ENCODE assay signal across 23 cellular contexts in genomic region chr10:59513558-59513957, GRCh38.
"Had no signal": no experiment of that assay in that cellular context is flagged by ENCODE, and none has a peak within 500 bp of the region (broad histone marks: within the 10 kb centered on the region; RNA-seq: fewer than 3 reads in every experiment).

No MANE protein-coding gene starts in this region.

- H3K27me3 ChIP-seq: vagina had no signal

- ATAC-seq: activated CD8-positive, alpha-beta T cell treated with anti-CD3 and anti-CD28 coated beads for 36 hours; esophagus mucosa; foreskin keratinocyte; T-cell; WTC11 had no signal

- H3K27me3 Mint-ChIP-seq: activated CD8-positive, alpha-beta T cell treated with anti-CD3 and anti-CD28 coated beads for 36 hours; activated T-cell treated with anti-CD3 and anti-CD28 coated beads, Interleukin-2, amount 50 U/mL, for 24 hours; dendritic cell treated with granulocyte-macrophage colony-stimulating factor and Interleukin-4, amounts not matched to agents 40 ng/mL and 50 ng/mL, for 4 days had no signal

- H3K9me3 Mint-ChIP-seq: activated CD8-positive, alpha-beta T cell treated with anti-CD3 and anti-CD28 coated beads for 36 hours; activated naive CD4-positive, alpha-beta T cell treated with anti-CD3 and anti-CD28 coated beads for 36 hours; activated T-cell treated with anti-CD3 and anti-CD28 coated beads, Interleukin-2, amount 50 U/mL, for 24 hours; dendritic cell treated with granulocyte-macrophage colony-stimulating factor and Interleukin-4, amounts not matched to agents 40 ng/mL and 50 ng/mL, for 4 days; nephron progenitor cell; WTC11 had no signal

- H3K27ac ChIP-seq: foreskin keratinocyte, vagina had no signal

- H3K4me1 ChIP-seq: foreskin keratinocyte, vagina had no signal

- H3K4me3 Mint-ChIP-seq: activated CD8-positive, alpha-beta T cell treated with anti-CD3 and anti-CD28 coated beads for 36 hours; activated naive CD4-positive, alpha-beta T cell treated with anti-CD3 and anti-CD28 coated beads for 36 hours; activated T-cell treated with anti-CD3 and anti-CD28 coated beads, Interleukin-2, amount 50 U/mL, for 24 hours; dendritic cell treated with granulocyte-macrophage colony-stimulating factor and Interleukin-4, amounts not matched to agents 40 ng/mL and 50 ng/mL, for 4 days; nephron progenitor cell; T-cell; WTC11 had no signal

- DNase-seq: activated CD4-positive, alpha-beta T cell treated with anti-CD3 and anti-CD28 coated beads for 48 hours; activated CD8-positive, alpha-beta T cell treated with anti-CD3 and anti-CD28 coated beads for 36 hours; activated naive CD4-positive, alpha-beta T cell treated with anti-CD3 and anti-CD28 coated beads for 36 hours; activated T-cell treated with anti-CD3 and anti-CD28 coated beads, Interleukin-2, amount 50 U/mL, for 24 hours; effector CD8-positive, alpha-beta T cell; foreskin keratinocyte; glutamatergic neuron; hippocampal formation; nephron progenitor cell; occipital lobe; posterior cingulate gyrus; stimulated activated CD4-positive, alpha-beta T cell treated with anti-CD3 and anti-CD28 coated beads, Interleukin-12 subunit alpha, Interleukin-12 subunit beta, amount 100 ng/mL, for 4 hours; stimulated activated CD4-positive, alpha-beta T cell treated with anti-CD3 and anti-CD28 coated beads, Interleukin-1b, Interleukin-23, amount 100 ng/mL, for 48 hours; stimulated activated CD8-positive, alpha-beta memory T cell treated with anti-CD3 and anti-CD28 coated beads, Interleukin-4, amount 100 ng/mL, for 48 hours; stimulated activated naive CD4-positive, alpha-beta T cell; substantia nigra; T-cell; trophoblast cell had no signal

- H3K27ac Mint-ChIP-seq: activated CD8-positive, alpha-beta T cell treated with anti-CD3 and anti-CD28 coated beads for 36 hours; activated naive CD4-positive, alpha-beta T cell treated with anti-CD3 and anti-CD28 coated beads for 36 hours; activated T-cell treated with anti-CD3 and anti-CD28 coated beads, Interleukin-2, amount 50 U/mL, for 24 hours; dendritic cell treated with granulocyte-macrophage colony-stimulating factor and Interleukin-4, amounts not matched to agents 40 ng/mL and 50 ng/mL, for 4 days; nephron progenitor cell; T-cell; WTC11 had no signal

- H3K36me3 Mint-ChIP-seq: T-cell, WTC11 had no signal

- H3K36me3 ChIP-seq: vagina had no signal

- H3K9me3 ChIP-seq: vagina had no signal

- H3K4me3 ChIP-seq: lung, vagina had no signal

- H3K4me1 Mint-ChIP-seq: nephron progenitor cell, T-cell had no signal
